21 cellular contexts compared by ENCODE assay signal in genomic region chr6:39189131-39189530, GRCh38. TPM values are rescaled to one million over a fixed set of nuclear protein-coding genes. Genes with fewer than 3 reads are reported as not detected.
"Had no signal": no experiment of that assay in that cellular context is flagged by ENCODE, and none has a peak within 500 bp of the region (broad histone marks: within the 10 kb centered on the region; RNA-seq: fewer than 3 reads in every experiment).

No MANE protein-coding gene starts in this region.

- H3K4me1 ChIP-seq: heart right ventricle, prostate gland, right atrium auricular region, testis had no signal

- H3K4me1 Mint-ChIP-seq: activated B cell treated with CpG ODN at 0.5 μM for 24 hours, immature natural killer cell had no signal

- H3K4me3 ChIP-seq: coronary artery, esophagus muscularis mucosa, gastroesophageal sphincter, heart right ventricle, prostate gland, right atrium auricular region, testis, upper lobe of right lung had no signal

- H3K9me3 ChIP-seq: esophagus muscularis mucosa, gastroesophageal sphincter, heart right ventricle, prostate gland, right atrium auricular region, testis, upper lobe of right lung had no signal

- DNase-seq: activated B cell treated with CpG ODN at 0.5 μM for 24 hours; activated naive CD8-positive, alpha-beta T cell treated with anti-CD3 and anti-CD28 coated beads, Interleukin-2, amount 50 U/mL, for 24 hours; activated T-cell treated with anti-CD3 and anti-CD28 coated beads, Interleukin-2, amount 50 U/mL, for 72 hours; central memory CD4-positive, alpha-beta T cell; effector CD4-positive, alpha-beta T cell; heart right ventricle; immature natural killer cell; left ventricle myocardium superior; naive B cell; testis had no signal

- H3K9me3 Mint-ChIP-seq: activated B cell treated with CpG ODN at 0.5 μM for 24 hours; activated CD4-positive, alpha-beta T cell treated with anti-CD3 and anti-CD28 coated beads, Interleukin-2, amount 10 ng/mL, durations not matched to agents 24 days and 14 days; activated naive CD8-positive, alpha-beta T cell treated with anti-CD3 and anti-CD28 coated beads, Interleukin-2, amount 50 U/mL, for 24 hours; activated T-cell treated with anti-CD3 and anti-CD28 coated beads, Interleukin-2, amount 50 U/mL, for 72 hours; T-helper 2 cell treated with Interferon-gamma antibody and Interleukin-4, amounts not matched to agents 5 μg/mL and 100 μg/mL, for 36 hours had no signal

- H3K27me3 ChIP-seq: esophagus muscularis mucosa, gastroesophageal sphincter, right atrium auricular region, testis, upper lobe of right lung had no signal

- H3K27me3 Mint-ChIP-seq: activated CD4-positive, alpha-beta T cell treated with anti-CD3 and anti-CD28 coated beads, Interleukin-2, amount 10 ng/mL, durations not matched to agents 24 days and 14 days; activated naive CD8-positive, alpha-beta T cell treated with anti-CD3 and anti-CD28 coated beads, Interleukin-2, amount 50 U/mL, for 24 hours; brain had no signal

- FAIRE-seq: endothelial cell of umbilical vein had no signal

- H3K27ac Mint-ChIP-seq: activated B cell treated with CpG ODN at 0.5 μM for 24 hours; activated naive CD8-positive, alpha-beta T cell treated with anti-CD3 and anti-CD28 coated beads, Interleukin-2, amount 50 U/mL, for 24 hours; brain; immature natural killer cell had no signal

- H3K27ac ChIP-seq: coronary artery, gastroesophageal sphincter, heart right ventricle, prostate gland, right atrium auricular region, testis, upper lobe of right lung had no signal

- H3K36me3 ChIP-seq: gastroesophageal sphincter, heart right ventricle, prostate gland, right atrium auricular region had no signal

- H3K4me3 Mint-ChIP-seq: activated B cell treated with CpG ODN at 0.5 μM for 24 hours; activated naive CD8-positive, alpha-beta T cell treated with anti-CD3 and anti-CD28 coated beads, Interleukin-2, amount 50 U/mL, for 24 hours; activated T-cell treated with anti-CD3 and anti-CD28 coated beads, Interleukin-2, amount 50 U/mL, for 72 hours; brain; immature natural killer cell; naive B cell had no signal

- H3K36me3 Mint-ChIP-seq: brain, immature natural killer cell, naive B cell had no signal

RNA-seq across cellular contexts. Expression of gene KCNK5, which starts 40.1 kb away (rescaled TPM):
- total RNA-seq: activated B cell treated with CpG ODN at 0.5 μM for 24 hours, endothelial cell of umbilical vein, osteocyte had no signal
- polyA plus RNA-seq: endothelial cell of umbilical vein had no signal
